Comparison of ENCODE assay signal across 8 cellular contexts in the genomic region with DNA sequence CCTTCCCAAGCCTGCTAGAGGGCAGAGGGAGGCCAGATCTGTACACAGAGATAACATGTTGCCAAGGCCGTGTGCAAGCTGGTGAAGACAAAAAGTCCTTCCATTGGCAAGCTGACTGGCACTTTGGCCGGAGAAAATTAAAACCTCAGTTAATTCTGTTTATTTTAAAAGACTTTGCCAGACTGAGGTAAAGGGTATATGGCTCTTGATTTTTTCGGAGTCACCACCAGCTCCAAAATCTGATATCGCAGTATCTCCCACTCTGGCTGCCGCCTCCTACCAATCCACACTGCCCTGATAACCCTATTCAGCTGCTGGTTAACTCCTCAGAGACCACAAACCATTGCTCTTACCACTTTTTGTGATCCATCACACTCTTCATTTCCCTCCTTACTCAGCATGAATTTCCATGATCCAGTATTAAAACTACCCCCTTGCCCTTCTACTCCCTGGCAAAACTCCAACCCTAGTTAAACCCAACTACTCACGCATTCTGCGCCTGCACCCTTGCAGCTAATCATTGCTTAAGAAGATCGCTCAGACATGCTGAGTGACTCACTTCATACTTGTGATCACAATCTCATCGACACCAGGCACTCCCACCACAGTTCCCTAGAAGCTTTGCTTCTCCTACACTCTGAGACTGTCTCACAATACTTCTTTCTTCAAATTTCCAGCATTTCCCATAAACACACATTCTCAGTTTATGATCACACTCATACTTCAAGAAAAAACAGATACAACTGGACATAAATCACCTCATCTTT. TPM values are rescaled to one million over a fixed set of nuclear protein-coding genes. Genes with fewer than 3 reads are reported as not detected.
A peak's percentile ranks its signal among the peaks of the same experiment; 100 is the strongest.
DNase-seq lines count a peak whose midpoint lies in the region; ATAC-seq and TF ChIP-seq lines count a peak whose summit lies in the region.

No MANE protein-coding gene starts in this region.

- H3K4me3 Mint-ChIP-seq in naive thymus-derived CD4-positive, alpha-beta T cell = peak overlapping the region in 2 of 10 donors; percentile 2 to 29

- peak overlapping the region; percentile 42; the same call in 1 of the 2 replicates for H3K23ac ChIP-seq in IMR-90 (ENCODE audit: low read depth, low read length)

- no TSS peak for BruUV-seq in IMR-90 (replicated peaks; lab: Mats Ljungman, UMichigan)

- CTCF ChIA-PET in IMR-90 (lab: Yijun Ruan, JAX) = no interaction called here
- CTCF ChIA-PET in naive thymus-derived CD4-positive, alpha-beta T cell (lab: Charles Lee) = no interaction called here

- peak overlapping the region in 6 of 9 donors; percentile 5 to 67 (median 7) for H3K27ac Mint-ChIP-seq in naive thymus-derived CD4-positive, alpha-beta T cell

- peak overlapping the region; percentile 70 for H2BK120ac ChIP-seq in IMR-90 (ENCODE audit: low read depth, low read length)

- peak overlapping the region; percentile 57 for H4K91ac ChIP-seq in IMR-90 (ENCODE audit: insufficient read depth, low read depth, low read length)

- H3K36me3 ChIP-seq in IMR-90 (ENCODE audit: control insufficient read depth, insufficient read depth, low read length) (no peaks in the 10 kb centered on the region), vagina (no peaks in the 10 kb centered on the region), HAP-1 (replicated peaks) (peaks cover 4% of the 10 kb centered on the region; the same call in 1 of the 2 replicates)
- H3K36me3 ChIP-seq in naive thymus-derived CD4-positive, alpha-beta T cell (ENCODE audit: control insufficient read depth in 2 of 3, insufficient read depth in 3 of 3, low read length in 3 of 3) = peaks cover 0 to 3% (median 0%) of the 10 kb centered on the region in 3 experiments

- ATAC-seq in IMR-90 (ENCODE audit: low read depth) (peak; percentile 84), esophagus mucosa (peak; percentile 85)
- ATAC-seq in naive thymus-derived CD4-positive, alpha-beta T cell = peak; percentile 85

- TF ChIP-seq CTCF in IMR-90 (conservative IDR thresholded peaks at IDR 0.05; ENCODE audit: low read depth, low read length) (no peak), vagina (IDR thresholded peaks at IDR 0.05) (no peak)

- H3K36me3 Mint-ChIP-seq in naive thymus-derived CD4-positive, alpha-beta T cell = peaks cover 0 to 15% (median 0%) of the 10 kb centered on the region in 5 donors

- peaks cover 18% of the 10 kb centered on the region for H3K4me1 ChIP-seq in IMR-90 (ENCODE audit: control insufficient read depth, insufficient read depth, low read length)
- H3K4me1 ChIP-seq in naive thymus-derived CD4-positive, alpha-beta T cell (ENCODE audit: control insufficient read depth in 2 of 2, insufficient read depth in 2 of 2, low read length in 2 of 2) = no peaks in the 10 kb centered on the region
- peaks cover 36% of the 10 kb centered on the region for H3K4me1 ChIP-seq in vagina
- no peaks in the 10 kb centered on the region for H3K4me1 ChIP-seq in HAP-1

- peak overlapping the region; percentile 30 for H3K56ac ChIP-seq in IMR-90 (ENCODE audit: extremely low read depth, insufficient read depth, low read length)

- 0 out of 3 replicates have a peak overlapping the region, but pooled peaks have one; percentile 21 for H2BK15ac ChIP-seq in IMR-90 (ENCODE audit: low read depth, low read length)

- peak overlapping the region; percentile 33 for H3K4ac ChIP-seq in IMR-90 (ENCODE audit: low read depth, low read length)

- peak overlapping the region; percentile 75 for H4K5ac ChIP-seq in IMR-90 (ENCODE audit: low read depth, low read length)

- H3K27me3 Mint-ChIP-seq in naive thymus-derived CD4-positive, alpha-beta T cell = no peaks in the 10 kb centered on the region

- H3K27ac ChIP-seq in IMR-90 (ENCODE audit: insufficient read depth, low read length) (peak overlapping the region; percentile 85), vagina (peak overlapping the region; percentile 94)
- no peak overlapping the region for H3K27ac ChIP-seq in naive thymus-derived CD4-positive, alpha-beta T cell (ENCODE audit: low read depth, low read length)

- H2AK5ac ChIP-seq in IMR-90 (ENCODE audit: low read depth, low read length) = peak overlapping the region; percentile 8; the same call in 1 of the 2 replicates

- no peak overlapping the region for H3K4me3 ChIP-seq in IMR-90 (ENCODE audit: insufficient read depth, low read depth, low read length)
- no peak overlapping the region for H3K4me3 ChIP-seq in naive thymus-derived CD4-positive, alpha-beta T cell (ENCODE audit: low read length)
- H3K4me3 ChIP-seq in vagina = peak overlapping the region; percentile 19 to 26
- no peak overlapping the region for H3K4me3 ChIP-seq in HAP-1

- H3K4me1 Mint-ChIP-seq in naive thymus-derived CD4-positive, alpha-beta T cell = peaks cover 4 to 29% (median 11%) of the 10 kb centered on the region in 7 donors

- no peaks in the 10 kb centered on the region for H3K9me3 Mint-ChIP-seq in naive thymus-derived CD4-positive, alpha-beta T cell

- peak overlapping the region; percentile 68 for H2AFZ ChIP-seq in IMR-90 (replicated peaks; ENCODE audit: low read length, poor library complexity)

- POLR2A ChIA-PET in IMR-90 (lab: Charles Lee; ENCODE audit: unreplicated experiment) = interaction anchor here (0.6 to 0.8 kb wide), 3 partner anchors 17 to 1141 kb away, joined by 3 read pairs; partner anchors contain the start of gene MDM4
- POLR2A ChIA-PET in naive thymus-derived CD4-positive, alpha-beta T cell (lab: Charles Lee) = interaction anchor here (0.6 kb wide), 1 partner anchor 652 kb away, joined by 3 read pairs; the partner anchor contains the start of gene LAX1

- WGBS in IMR-90 (ENCODE audit: extremely low coverage in 2 of 2, insufficient read length in 1 of 2), 2 experiments = 8% methylated on average over 5 of the region's 9 CpGs; no CpG with 5 or more reads in 1 of the 2 experiments

- H3K9me1 ChIP-seq in IMR-90 (ENCODE audit: insufficient read depth, low read length) = peaks cover 11% of the 10 kb centered on the region; the same call in 1 of the 2 replicates

- peak overlapping the region; percentile 80 for H3K18ac ChIP-seq in IMR-90 (ENCODE audit: low read depth, low read length)

- H3K9me3 ChIP-seq in IMR-90 (ENCODE audit: control insufficient read depth, insufficient read depth, low read length) = no peaks in the 10 kb centered on the region
- no peaks in the 10 kb centered on the region for H3K9me3 ChIP-seq in naive thymus-derived CD4-positive, alpha-beta T cell (ENCODE audit: control insufficient read depth in 2 of 3, low read length in 3 of 3)
- no peaks in the 10 kb centered on the region for H3K9me3 ChIP-seq in vagina
- H3K9me3 ChIP-seq in HAP-1 = no peaks in the 10 kb centered on the region

- peak overlapping the region; percentile 5 for H3K14ac ChIP-seq in IMR-90 (replicated peaks; ENCODE audit: low read depth, low read length)

- DNase-seq in AML-193 (lab: John Stamatoyannopoulos, UW) = peak; percentile 59 to 73
- DNase-seq in IMR-90 = peak; percentile 97
- peak; percentile 35 to 47 for DNase-seq in activated CD4-positive, alpha-beta T cell treated with anti-CD3 and anti-CD28 coated beads for 4 hours
- no peak for DNase-seq in naive thymus-derived CD4-positive, alpha-beta T cell
- peak in 1 of 2 donors; percentile 92 for DNase-seq in vagina (ENCODE audit: extremely low spot score in 2 of 2)
- DNase-seq in NCI-H2107 treated with DMSO at 0.1 percent for 48 hours (lab: John Stamatoyannopoulos, UW; ENCODE audit: unreplicated experiment) = no peak
- DNase-seq in HAP-1 (ENCODE audit: low spot score in 2 of 2) = no peak

- H3K27me3 ChIP-seq in IMR-90 (ENCODE audit: control insufficient read depth, insufficient read depth, low read length) = no peaks in the 10 kb centered on the region
- H3K27me3 ChIP-seq in naive thymus-derived CD4-positive, alpha-beta T cell (ENCODE audit: control insufficient read depth in 2 of 2, insufficient read depth in 2 of 2, low read length in 2 of 2) = no peaks in the 10 kb centered on the region
- H3K27me3 ChIP-seq in vagina = no peaks in the 10 kb centered on the region
- no peaks in the 10 kb centered on the region for H3K27me3 ChIP-seq in HAP-1 (ENCODE audit: low read depth)

- H4K20me1 ChIP-seq in IMR-90 (ENCODE audit: insufficient read depth, low read length) = no peaks in the 10 kb centered on the region

- H3K79me1 ChIP-seq in IMR-90 (ENCODE audit: low read depth in 1 of 2, low read length in 2 of 2) = peaks cover 0 to 6% of the 10 kb centered on the region in 2 experiments; a peak in 2 of 4 replicates

- no peak for TF ChIP-seq RAD21 in IMR-90 (IDR thresholded peaks at IDR 0.05; ENCODE audit: low read length)

- H2AK9ac ChIP-seq in IMR-90 (replicated peaks; ENCODE audit: low read depth, low read length, poor library complexity) = peak overlapping the region; percentile 13

- intact Hi-C loops in IMR-90 (cut with micrococcal nuclease) (no loop called here), vagina (cut with DNase I) (no loop called here)
- intact Hi-C loops in naive thymus-derived CD4-positive, alpha-beta T cell (cut with micrococcal nuclease) = loop anchor here (10.0 kb wide), 2 partner anchors 707 to 867 kb away; partner anchors contain the start of gene RBBP5 (in 1 of the 2)

- peak overlapping the region; percentile 68 for H2BK20ac ChIP-seq in IMR-90 (ENCODE audit: low read depth, low read length)

- H3K9ac ChIP-seq in IMR-90 (ENCODE audit: low read depth, low read length) = peak overlapping the region; percentile 44

- dilution Hi-C loops in IMR-90 (cut with HindIII; ENCODE audit: low sequenced_read_pairs, unreplicated experiment) = no loop called here

- in situ Hi-C loops in IMR-90 (cut with MboI; ENCODE audit: low sequenced_read_pairs) (no loop called here), HAP-1 (cut with MboI; ENCODE audit: low sequenced_read_pairs) (no loop called here)

- H2BK5ac ChIP-seq in IMR-90 (ENCODE audit: low read depth, low read length, poor library complexity, severe bottlenecking) = peak overlapping the region; percentile 75

- H4K8ac ChIP-seq in IMR-90 (ENCODE audit: low read depth in 2 of 2, low read length in 2 of 2) = peak overlapping the region; percentile 6 to 85; a peak in 3 of 4 replicates

- peak overlapping the region; percentile 69 for H3K4me2 ChIP-seq in IMR-90 (ENCODE audit: low read depth, low read length)

- peak; percentile 34; the same call in 1 of the 2 replicates for TF ChIP-seq POLR2A in IMR-90 (IDR thresholded peaks at IDR 0.05; ENCODE audit: low read depth, low read length)
- TF ChIP-seq POLR2A in vagina (IDR thresholded peaks at IDR 0.05) = no peak

RNA-seq across cellular contexts. Expression of gene PPP1R15B, which starts 5.8 kb away (rescaled TPM):
- total RNA-seq in IMR-90 (2012; rRNA removed) = 14.9 and 20.3 TPM in 2 replicates
- 14.4 and 15.0 TPM in 2 replicates for polyA plus RNA-seq in IMR-90 (2012; rRNA removed)
- polyA plus RNA-seq in IMR-90 (2012; cell fraction: cytosol; rRNA removed) = 8.7 and 10.7 TPM in 2 replicates
- polyA plus RNA-seq in IMR-90 (2012; cell fraction: nucleus; rRNA removed; ENCODE audit: low replicate concordance) = 6.9 and 17.1 TPM in 2 replicates
- total RNA-seq in esophagus mucosa = 27.5 TPM
- 100 to 1,000 TPM in 2 of 5 experiments, 10 to 100 TPM in 3; 69.5 to 175 (median 73.0) TPM for total RNA-seq in naive thymus-derived CD4-positive, alpha-beta T cell
- polyA plus RNA-seq in naive thymus-derived CD4-positive, alpha-beta T cell = 10 to 100 TPM; 14.1 to 19.3 TPM
- total RNA-seq in vagina = 42.0 TPM

RNA-seq across cellular contexts. Expression of gene PLEKHA6, which starts 57.7 kb away (rescaled TPM):
- 5.0 and 8.2 TPM in 2 replicates for total RNA-seq in IMR-90 (2012; rRNA removed)
- 19.9 and 20.6 TPM in 2 replicates for polyA plus RNA-seq in IMR-90 (2012; rRNA removed)
- 10.7 and 13.6 TPM in 2 replicates for polyA plus RNA-seq in IMR-90 (2012; cell fraction: cytosol; rRNA removed)
- polyA plus RNA-seq in IMR-90 (2012; cell fraction: nucleus; rRNA removed; ENCODE audit: low replicate concordance) = 59.8 and 70.3 TPM in 2 replicates
- total RNA-seq in esophagus mucosa = 11.1 TPM
- 1 to 10 TPM in 1 of 5 experiments, under 1 TPM in 4; 0.05 to 1.9 (median 0.57) TPM for total RNA-seq in naive thymus-derived CD4-positive, alpha-beta T cell
- polyA plus RNA-seq in naive thymus-derived CD4-positive, alpha-beta T cell = under 1 TPM in 1 of 2 donors, not detected in 1; 0.24 TPM
- total RNA-seq in vagina = 15.0 TPM

Comparison
In these comparisons a context has a peak if more than half of its experiments do, and no peak if none do; other contexts are left out.
1. DNase-seq: peak in AML-193 (2 of 2), IMR-90 (single experiment) and activated CD4-positive, alpha-beta T cell treated with anti-CD3 and anti-CD28 coated beads for 4 hours (2 of 2); none in naive thymus-derived CD4-positive, alpha-beta T cell (0 of 9), NCI-H2107 treated with DMSO at 0.1 percent for 48 hours (single experiment) and HAP-1 (0 of 2).
2. H3K4me3 ChIP-seq: peak in vagina (2 of 2); none in IMR-90 (single experiment), naive thymus-derived CD4-positive, alpha-beta T cell (single experiment) and HAP-1 (single experiment).
3. intact Hi-C loops: an anchor here in naive thymus-derived CD4-positive, alpha-beta T cell (10.0 kb wide); none called in IMR-90 and vagina.
4. Peak in every context shown above with its lines, with median percentiles within 50 percentile points of each other: ATAC-seq.